ENCODE assay signal across 1 cellular context in genomic region chr19:756232-756631, GRCh38.
TF ChIP-seq lines count a peak whose summit lies in the region.

No MANE protein-coding gene starts in this region.

TF ChIP-seq in K562, 482 proteins besides CTCF, POLR2A, EP300 and RAD21 (continued from another document):
- TF ChIP-seq CEBPG (CRISPR knock-in tag; IDR thresholded peaks at IDR 0.05) (no peak), CEBPG (tag; conservative IDR thresholded peaks at IDR 0.05 in 1 of 2, IDR thresholded peaks at IDR 0.05 in 1 of 2) (no peak), FOXJ3 (CRISPR knock-in tag; IDR thresholded peaks at IDR 0.05) (no peak), USF2 (CRISPR knock-in tag; IDR thresholded peaks at IDR 0.05) (peak; percentile 84), RBM25 (IDR thresholded peaks at IDR 0.05; ENCODE audit: low read depth, low read length, severe bottlenecking) (peak; percentile 28), EGR1 (conservative IDR thresholded peaks at IDR 0.05) (no peak), SOX6 (IDR thresholded peaks at IDR 0.05) (no peak), TSC22D4 (tag; IDR thresholded peaks at IDR 0.05) (no peak), MAZ (CRISPR knock-in tag; conservative IDR thresholded peaks at IDR 0.05 in 1 of 2, IDR thresholded peaks at IDR 0.05 in 1 of 2) (no peak), KLF13 (tag; IDR thresholded peaks at IDR 0.05; ENCODE audit: borderline replicate concordance, low read depth) (no peak), E2F3 (CRISPR knock-in tag; IDR thresholded peaks at IDR 0.05) (no peak), MYC (IDR thresholded peaks at IDR 0.05; ENCODE audit: low read depth, low read length) (no peak), MYC (CRISPR knock-in tag; IDR thresholded peaks at IDR 0.05; ENCODE audit: borderline replicate concordance, low read depth) (no peak), RB1 (IDR thresholded peaks at IDR 0.05; ENCODE audit: low read depth) (no peak), NFYB (IDR thresholded peaks at IDR 0.05; ENCODE audit: extremely low read depth, insufficient read length) (peak; percentile 77), PKNOX1 (IDR thresholded peaks at IDR 0.05) (peak; percentile 57), CBFA2T2 (conservative IDR thresholded peaks at IDR 0.05) (0 out of 2 replicates have a peak, but pooled peaks have one; percentile 19), ZNF445 (CRISPR knock-in tag; IDR thresholded peaks at IDR 0.05; ENCODE audit: low read depth) (no peak), HSF4 (CRISPR knock-in tag; IDR thresholded peaks at IDR 0.05; ENCODE audit: borderline replicate concordance) (no peak), NFATC3 (IDR thresholded peaks at IDR 0.05) (no peak), THAP7 (CRISPR knock-in tag; IDR thresholded peaks at IDR 0.05) (no peak), MBD2 (IDR thresholded peaks at IDR 0.05; ENCODE audit: borderline replicate concordance, low read depth) (peak; percentile 53; the same call in 1 of the 2 replicates), THRAP3 (IDR thresholded peaks at IDR 0.05; ENCODE audit: borderline replicate concordance) (no peak), ILF3 (IDR thresholded peaks at IDR 0.05; ENCODE audit: borderline replicate concordance) (no peak), USF1 (CRISPR knock-in tag; IDR thresholded peaks at IDR 0.05) (peak; percentile 90), E2F5 (CRISPR knock-in tag; IDR thresholded peaks at IDR 0.05) (no peak), RBM22 (IDR thresholded peaks at IDR 0.05; ENCODE audit: low read depth, low read length, poor library complexity, severe bottlenecking) (no peak), NRF1 (conservative IDR thresholded peaks at IDR 0.05 in 1 of 2, IDR thresholded peaks at IDR 0.05 in 1 of 2) (0 out of 4 replicates have a peak, but pooled peaks of 1 of the 2 experiments have one; percentile 10), HOXB6 (CRISPR knock-in tag; IDR thresholded peaks at IDR 0.05; ENCODE audit: borderline replicate concordance) (no peak), TAF15 (IDR thresholded peaks at IDR 0.05; ENCODE audit: low read depth, low read length) (no peak), ASH1L (IDR thresholded peaks at IDR 0.05; ENCODE audit: borderline replicate concordance, low read depth, partially characterized antibody) (peak; percentile 84), NCOA4 (IDR thresholded peaks at IDR 0.05; ENCODE audit: partially characterized antibody) (no peak), FOS (IDR thresholded peaks at IDR 0.05; ENCODE audit: extremely low read depth, insufficient read length) (peak; percentile 63), ZNF184 (CRISPR knock-in tag; IDR thresholded peaks at IDR 0.05) (no peak), COPS2 (conservative IDR thresholded peaks at IDR 0.05) (no peak), ATF3 (IDR thresholded peaks at IDR 0.05) (peak; percentile 76), ATF3 (CRISPR knock-in tag; conservative IDR thresholded peaks at IDR 0.05) (no peak), VEZF1 (CRISPR knock-in tag; IDR thresholded peaks at IDR 0.05) (no peak), ADNP (tag; IDR thresholded peaks at IDR 0.05) (no peak), ELF2 (CRISPR knock-in tag; IDR thresholded peaks at IDR 0.05) (no peak), JUND (IDR thresholded peaks at IDR 0.05; ENCODE audit: borderline replicate concordance, low read depth, low read length) (peak; percentile 61), JUND (tag; IDR thresholded peaks at IDR 0.05; ENCODE audit: borderline replicate concordance, low read depth, low read length) (peak; percentile 36; the same call in 1 of the 3 replicates), BRF2 (IDR thresholded peaks at IDR 0.05; ENCODE audit: borderline replicate concordance, insufficient read depth, insufficient read length) (no peak), SMAD1 (IDR thresholded peaks at IDR 0.05; ENCODE audit: low read depth, low read length, partially characterized antibody) (no peak), CSDE1 (IDR thresholded peaks at IDR 0.05) (no peak), SIRT6 (IDR thresholded peaks at IDR 0.05; ENCODE audit: low read depth, low read length) (no peak), EWSR1 (IDR thresholded peaks at IDR 0.05; ENCODE audit: borderline replicate concordance, low read depth, partially characterized antibody) (no peak)
- TF ChIP-seq, protein P1, sequence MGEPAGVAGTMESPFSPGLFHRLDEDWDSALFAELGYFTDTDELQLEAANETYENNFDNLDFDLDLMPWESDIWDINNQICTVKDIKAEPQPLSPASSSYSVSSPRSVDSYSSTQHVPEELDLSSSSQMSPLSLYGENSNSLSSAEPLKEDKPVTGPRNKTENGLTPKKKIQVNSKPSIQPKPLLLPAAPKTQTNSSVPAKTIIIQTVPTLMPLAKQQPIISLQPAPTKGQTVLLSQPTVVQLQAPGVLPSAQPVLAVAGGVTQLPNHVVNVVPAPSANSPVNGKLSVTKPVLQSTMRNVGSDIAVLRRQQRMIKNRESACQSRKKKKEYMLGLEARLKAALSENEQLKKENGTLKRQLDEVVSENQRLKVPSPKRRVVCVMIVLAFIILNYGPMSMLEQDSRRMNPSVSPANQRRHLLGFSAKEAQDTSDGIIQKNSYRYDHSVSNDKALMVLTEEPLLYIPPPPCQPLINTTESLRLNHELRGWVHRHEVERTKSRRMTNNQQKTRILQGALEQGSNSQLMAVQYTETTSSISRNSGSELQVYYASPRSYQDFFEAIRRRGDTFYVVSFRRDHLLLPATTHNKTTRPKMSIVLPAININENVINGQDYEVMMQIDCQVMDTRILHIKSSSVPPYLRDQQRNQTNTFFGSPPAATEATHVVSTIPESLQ (CRISPR knock-in tag; IDR thresholded peaks at IDR 0.05), result no peak
- TF ChIP-seq, protein P2, sequence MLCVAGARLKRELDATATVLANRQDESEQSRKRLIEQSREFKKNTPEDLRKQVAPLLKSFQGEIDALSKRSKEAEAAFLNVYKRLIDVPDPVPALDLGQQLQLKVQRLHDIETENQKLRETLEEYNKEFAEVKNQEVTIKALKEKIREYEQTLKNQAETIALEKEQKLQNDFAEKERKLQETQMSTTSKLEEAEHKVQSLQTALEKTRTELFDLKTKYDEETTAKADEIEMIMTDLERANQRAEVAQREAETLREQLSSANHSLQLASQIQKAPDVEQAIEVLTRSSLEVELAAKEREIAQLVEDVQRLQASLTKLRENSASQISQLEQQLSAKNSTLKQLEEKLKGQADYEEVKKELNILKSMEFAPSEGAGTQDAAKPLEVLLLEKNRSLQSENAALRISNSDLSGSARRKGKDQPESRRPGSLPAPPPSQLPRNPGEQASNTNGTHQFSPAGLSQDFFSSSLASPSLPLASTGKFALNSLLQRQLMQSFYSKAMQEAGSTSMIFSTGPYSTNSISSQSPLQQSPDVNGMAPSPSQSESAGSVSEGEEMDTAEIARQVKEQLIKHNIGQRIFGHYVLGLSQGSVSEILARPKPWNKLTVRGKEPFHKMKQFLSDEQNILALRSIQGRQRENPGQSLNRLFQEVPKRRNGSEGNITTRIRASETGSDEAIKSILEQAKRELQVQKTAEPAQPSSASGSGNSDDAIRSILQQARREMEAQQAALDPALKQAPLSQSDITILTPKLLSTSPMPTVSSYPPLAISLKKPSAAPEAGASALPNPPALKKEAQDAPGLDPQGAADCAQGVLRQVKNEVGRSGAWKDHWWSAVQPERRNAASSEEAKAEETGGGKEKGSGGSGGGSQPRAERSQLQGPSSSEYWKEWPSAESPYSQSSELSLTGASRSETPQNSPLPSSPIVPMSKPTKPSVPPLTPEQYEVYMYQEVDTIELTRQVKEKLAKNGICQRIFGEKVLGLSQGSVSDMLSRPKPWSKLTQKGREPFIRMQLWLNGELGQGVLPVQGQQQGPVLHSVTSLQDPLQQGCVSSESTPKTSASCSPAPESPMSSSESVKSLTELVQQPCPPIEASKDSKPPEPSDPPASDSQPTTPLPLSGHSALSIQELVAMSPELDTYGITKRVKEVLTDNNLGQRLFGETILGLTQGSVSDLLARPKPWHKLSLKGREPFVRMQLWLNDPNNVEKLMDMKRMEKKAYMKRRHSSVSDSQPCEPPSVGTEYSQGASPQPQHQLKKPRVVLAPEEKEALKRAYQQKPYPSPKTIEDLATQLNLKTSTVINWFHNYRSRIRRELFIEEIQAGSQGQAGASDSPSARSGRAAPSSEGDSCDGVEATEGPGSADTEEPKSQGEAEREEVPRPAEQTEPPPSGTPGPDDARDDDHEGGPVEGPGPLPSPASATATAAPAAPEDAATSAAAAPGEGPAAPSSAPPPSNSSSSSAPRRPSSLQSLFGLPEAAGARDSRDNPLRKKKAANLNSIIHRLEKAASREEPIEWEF (CRISPR knock-in tag; IDR thresholded peaks at IDR 0.05), result no peak
- TF ChIP-seq, protein P3, sequence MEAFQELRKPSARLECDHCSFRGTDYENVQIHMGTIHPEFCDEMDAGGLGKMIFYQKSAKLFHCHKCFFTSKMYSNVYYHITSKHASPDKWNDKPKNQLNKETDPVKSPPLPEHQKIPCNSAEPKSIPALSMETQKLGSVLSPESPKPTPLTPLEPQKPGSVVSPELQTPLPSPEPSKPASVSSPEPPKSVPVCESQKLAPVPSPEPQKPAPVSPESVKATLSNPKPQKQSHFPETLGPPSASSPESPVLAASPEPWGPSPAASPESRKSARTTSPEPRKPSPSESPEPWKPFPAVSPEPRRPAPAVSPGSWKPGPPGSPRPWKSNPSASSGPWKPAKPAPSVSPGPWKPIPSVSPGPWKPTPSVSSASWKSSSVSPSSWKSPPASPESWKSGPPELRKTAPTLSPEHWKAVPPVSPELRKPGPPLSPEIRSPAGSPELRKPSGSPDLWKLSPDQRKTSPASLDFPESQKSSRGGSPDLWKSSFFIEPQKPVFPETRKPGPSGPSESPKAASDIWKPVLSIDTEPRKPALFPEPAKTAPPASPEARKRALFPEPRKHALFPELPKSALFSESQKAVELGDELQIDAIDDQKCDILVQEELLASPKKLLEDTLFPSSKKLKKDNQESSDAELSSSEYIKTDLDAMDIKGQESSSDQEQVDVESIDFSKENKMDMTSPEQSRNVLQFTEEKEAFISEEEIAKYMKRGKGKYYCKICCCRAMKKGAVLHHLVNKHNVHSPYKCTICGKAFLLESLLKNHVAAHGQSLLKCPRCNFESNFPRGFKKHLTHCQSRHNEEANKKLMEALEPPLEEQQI (IDR thresholded peaks at IDR 0.05), result no peak
